Comparison of ENCODE assay signal across 3 cellular contexts in the genomic region with DNA sequence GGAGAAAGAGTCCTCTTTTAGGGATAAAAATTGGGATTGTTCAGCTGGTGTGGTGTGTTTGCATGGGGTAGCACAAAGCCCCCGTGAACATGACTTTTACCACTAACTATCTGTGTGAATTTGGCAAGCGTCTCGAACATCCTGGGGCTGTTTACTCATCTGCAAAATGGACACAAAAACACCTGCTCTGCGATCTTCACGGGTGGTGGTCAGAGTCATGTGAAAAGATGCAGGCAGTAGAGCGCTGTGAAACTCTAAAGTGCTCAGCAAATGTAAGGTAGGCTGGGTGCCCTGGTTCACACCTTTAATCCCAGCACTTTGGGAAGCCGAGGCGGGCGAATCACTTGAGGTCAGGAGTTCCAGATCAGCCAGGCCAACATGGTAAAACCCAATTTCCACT. TPM values are rescaled to one million over a fixed set of nuclear protein-coding genes. Genes with fewer than 3 reads are reported as not detected.
"Had no signal": no experiment of that assay in that cellular context is flagged by ENCODE, and none has a peak within 500 bp of the region (broad histone marks: within the 10 kb centered on the region; RNA-seq: fewer than 3 reads in every experiment).

No MANE protein-coding gene starts in this region.

RNA-seq across cellular contexts. Expression of gene NUDT4B, which starts 27.7 kb away (rescaled TPM):
- total RNA-seq: H1, H9 had no signal
- polyA plus RNA-seq: GM23338 had no signal
